17 cellular contexts compared by ENCODE assay signal in the genomic region with DNA sequence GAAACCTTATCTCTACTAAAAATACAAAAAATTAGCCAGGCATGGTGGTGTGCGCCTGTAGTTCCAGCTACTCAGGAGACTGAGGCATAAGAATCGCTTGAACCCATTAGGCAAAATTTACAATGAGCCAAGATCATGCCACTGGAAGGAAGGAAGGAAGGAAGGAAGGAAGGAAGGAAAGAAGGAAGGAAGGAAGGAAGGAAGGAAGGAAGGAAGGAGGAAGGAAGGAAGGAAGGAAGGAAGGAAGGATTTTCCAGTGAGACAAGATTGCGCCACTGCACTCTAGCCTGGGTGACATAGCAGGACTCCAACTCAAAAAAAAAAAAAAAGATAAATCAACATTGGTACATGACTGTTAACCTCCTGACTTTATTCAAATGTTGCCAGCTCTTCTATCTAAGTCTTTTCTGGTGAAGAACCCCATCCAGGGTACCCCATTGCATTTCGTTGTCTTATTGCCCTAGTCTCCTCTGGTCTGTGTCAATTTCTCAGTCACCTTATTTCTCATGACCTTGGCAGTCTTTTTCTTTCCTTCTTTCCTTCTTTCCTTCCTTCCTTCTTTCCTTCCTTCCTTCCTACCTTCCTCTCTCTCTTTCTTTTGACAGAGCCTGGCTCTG. TPM values are rescaled to one million over a fixed set of nuclear protein-coding genes. Genes with fewer than 3 reads are reported as not detected.
"Had no signal": no experiment of that assay in that cellular context is flagged by ENCODE, and none has a peak within 500 bp of the region (broad histone marks: within the 10 kb centered on the region; RNA-seq: fewer than 3 reads in every experiment).

No MANE protein-coding gene starts in this region.

RNA-seq across cellular contexts. Expression of a gene that starts 16.1 kb away (rescaled TPM):
- total RNA-seq: activated CD4-positive, alpha-beta memory T cell treated with anti-CD3 and anti-CD28 coated beads for 36 hours; activated CD4-positive, alpha-beta T cell treated with anti-CD3 and anti-CD28 coated beads, Interleukin-2, amount 10 ng/mL, durations not matched to agents 24 days and 14 days; activated CD8-positive, alpha-beta memory T cell treated with anti-CD3 and anti-CD28 coated beads for 36 hours; activated CD8-positive, alpha-beta T cell treated with anti-CD3 and anti-CD28 coated beads for 36 hours; activated naive CD4-positive, alpha-beta T cell treated with anti-CD3 and anti-CD28 coated beads for 36 hours; activated naive CD4-positive, alpha-beta T cell treated with anti-CD3 and anti-CD28 coated beads, Interleukin-2, amount 50 U/mL, for 72 hours; activated naive CD8-positive, alpha-beta T cell treated with anti-CD3 and anti-CD28 coated beads for 36 hours; activated T-cell treated with anti-CD3 and anti-CD28 coated beads, Interleukin-2, amount 50 U/mL, for 4 hours; activated T-cell treated with anti-CD3 and anti-CD28 coated beads, Interleukin-2, amount 50 U/mL, for 72 hours; activated T-helper 1 cell treated with anti-CD3 and anti-CD28 coated beads, Interleukin-12 subunit alpha, Interleukin-12 subunit beta, Interleukin-2, Interleukin-4 antibody, amounts not matched to agents 30 ng/mL and 10 ng/mL and 1 ng/mL, durations not matched to agents 14 hours and 24 hours and 36 hours; activated T-helper 17 cell treated with anti-CD3 and anti-CD28 coated beads, Interleukin-2, amount 50 U/mL, for 72 hours; astrocyte; chondrocyte; T-helper 1 cell treated with Interleukin-12 subunit alpha and Interleukin-12 subunit beta and Interleukin-4 antibody, amounts not matched to agents 30 ng/mL and 1 ng/mL, for 36 hours had no signal
- polyA plus RNA-seq: adrenal gland, aorta, cardiac muscle cell had no signal
